In genomic region chr13:28548468-28548867, GRCh38 we compare ENCODE assay signal across 22 cellular contexts. TPM values are rescaled to one million over a fixed set of nuclear protein-coding genes. Genes with fewer than 3 reads are reported as not detected.
DNase-seq lines count a peak whose midpoint lies in the region; ATAC-seq, FAIRE-seq and TF ChIP-seq lines count a peak whose summit lies in the region.
"Had no signal": no experiment of that assay in that cellular context is flagged by ENCODE, and none has a peak within 500 bp of the region (broad histone marks: within the 10 kb centered on the region; RNA-seq: fewer than 3 reads in every experiment).

No MANE protein-coding gene starts in this region.

- WGBS in H1 (ENCODE audit: extremely low coverage in 1 of 2, insufficient coverage in 1 of 2, insufficient read length in 1 of 2, insufficient replicate concordance in 2 of 2, low coverage in 1 of 2, low lambda C conversion rate in 2 of 2, missing lambda C conversion rate in 1 of 2), 2 experiments: 93% methylated on average over 4 of the region's 4 CpGs; no CpG with 5 or more reads in 1 of the 2 experiments
- 15 to 40% (median 25%) methylated on average over 4 of the region's 4 CpGs for WGBS in small intestine, 3 donors

- no peak overlapping the region for H2AK5ac ChIP-seq in H1 (ENCODE audit: low read depth, low read length)

- no peak overlapping the region for H3K56ac ChIP-seq in H1 (replicated peaks; ENCODE audit: insufficient read length, low read depth, low read length)

- POLR2A ChIA-PET in H1 (lab: Charles Lee; ENCODE audit: partially characterized antibody): interaction anchor here (0.5 to 1.4 kb wide), 3 partner anchors 8 to 386 kb away, joined by 3 read pairs; no protein-coding TSS in a partner anchor

- no peak overlapping the region for H2BK5ac ChIP-seq in H1 (ENCODE audit: low read depth, low read length)

- H3K79me1 ChIP-seq in H1 (ENCODE audit: low read depth, low read length): no peaks in the 10 kb centered on the region

- intact Hi-C loops in posterior cingulate gyrus (cut with DNase I): no loop called here

- H3K4ac ChIP-seq in H1 (replicated peaks; ENCODE audit: insufficient read length, low read depth, low read length): no peak overlapping the region

- H2BK120ac ChIP-seq in H1 (replicated peaks; ENCODE audit: low read depth, low read length): no peak overlapping the region

- no peaks in the 10 kb centered on the region for H4K20me1 ChIP-seq in H1 (replicated peaks in 1 of 2; ENCODE audit: control insufficient read depth in 1 of 2, insufficient read depth in 2 of 2, low read length in 2 of 2)
- H4K20me1 ChIP-seq: BLaER1 treated with 17β-estradiol and CSF1 and Interleukin-3, amounts not matched to agents 10 nM and 100 nM had no signal

- ATAC-seq in GM18873 (IDR thresholded peaks at IDR 0.05; ENCODE audit: low FRiP score, unreplicated experiment) (no peak), HG03469 (IDR thresholded peaks at IDR 0.05; ENCODE audit: unreplicated experiment) (no peak)
- ATAC-seq: A549, GM12878 had no signal

- CTCF ChIA-PET in H1 (lab: Charles Lee; ENCODE audit: partially characterized antibody): interaction anchor here (0.6 to 2.7 kb wide), 24 partner anchors 11 to 207 kb away, joined by 3 to 10 read pairs (median 4); partner anchors contain the start of gene POMP

- DNase-seq in NCI-H82 (lab: John Stamatoyannopoulos, UW): peak; percentile 20
- DNase-seq in NCI-H82 treated with DMSO at 0.1 percent for 48 hours (lab: John Stamatoyannopoulos, UW; ENCODE audit: unreplicated experiment): no peak
- DNase-seq in NOMO-1 treated with DMSO at 0.1 percent for 48 hours (lab: John Stamatoyannopoulos, UW; ENCODE audit: unreplicated experiment): peak; percentile 39
- no peak for DNase-seq in H1 (ENCODE audit: low read depth in 1 of 2, low spot score in 2 of 2)
- peak; percentile 74 for DNase-seq in small intestine
- DNase-seq in posterior cingulate gyrus: no peak
- DNase-seq: AML-193; BE2C; Calu3; CD4-positive, alpha-beta T cell; CD8-positive, alpha-beta memory T cell; DMS79; GDM1; GOT3; HCEC 1CT had no signal

- H3K9ac ChIP-seq in H1 (replicated peaks in 1 of 4; ENCODE audit: extremely low read depth in 1 of 4, low read depth in 3 of 4, low read length in 3 of 4): no peak overlapping the region
- H3K9ac ChIP-seq: BLaER1 treated with 17β-estradiol and CSF1 and Interleukin-3, amounts not matched to agents 10 nM and 100 nM had no signal

- H3K23me2 ChIP-seq in H1 (ENCODE audit: low read depth, low read length): peaks cover 3% of the 10 kb centered on the region; the same call in 1 of the 2 replicates

- no peak for TF ChIP-seq RAD21 in H1 (IDR thresholded peaks at IDR 0.05 in 1 of 2, conservative IDR thresholded peaks at IDR 0.05 in 1 of 2; ENCODE audit: low read depth in 2 of 2, low read length in 2 of 2)

- peaks cover 0 to 6% of the 10 kb centered on the region in 2 experiments; a peak in 1 of 4 replicates for H3K9me3 ChIP-seq in H1 (ENCODE audit: insufficient read depth in 2 of 2, low read depth in 1 of 2, low read length in 1 of 2)
- no peaks in the 10 kb centered on the region for H3K9me3 ChIP-seq in small intestine (ENCODE audit: control insufficient read depth, low read depth)
- H3K9me3 ChIP-seq: A549 had no signal

- H3K27ac ChIP-seq in H1 (ENCODE audit: low read depth, low read length) (no peak overlapping the region), small intestine (ENCODE audit: low read depth in 1 of 2, low read length in 1 of 2) (no peak overlapping the region)
- H3K27ac ChIP-seq: 22Rv1; A549; BLaER1 treated with 17β-estradiol and CSF1 and Interleukin-3, amounts not matched to agents 10 nM and 100 nM had no signal

- H3K14ac ChIP-seq in H1 (ENCODE audit: insufficient read length): no peak overlapping the region

- TF ChIP-seq EP300 in H1 (IDR thresholded peaks at IDR 0.05; ENCODE audit: borderline replicate concordance in 1 of 2, low read depth in 2 of 2, low read length in 2 of 2): no peak

- no peak overlapping the region for H4K91ac ChIP-seq in H1 (replicated peaks; ENCODE audit: insufficient read length, low read length)

- no peak overlapping the region; the same call in 1 of the 2 replicates for H2BK15ac ChIP-seq in H1 (ENCODE audit: low read length)

- no peak overlapping the region; the same call in 1 of the 2 replicates for H2BK12ac ChIP-seq in H1 (ENCODE audit: low read depth, low read length)

- no peak for TF ChIP-seq POLR2A in H1 (IDR thresholded peaks at IDR 0.05; ENCODE audit: control extremely low read depth in 1 of 2, low read depth in 2 of 2, low read length in 2 of 2)

- H4K8ac ChIP-seq in H1 (ENCODE audit: extremely low read depth, insufficient read depth, low read length): no peak overlapping the region

- H2BK20ac ChIP-seq in H1 (ENCODE audit: low read length): 0 out of 2 replicates have a peak overlapping the region, but pooled peaks have one; percentile 21

- H3K4me2 ChIP-seq in H1 (ENCODE audit: insufficient read depth in 1 of 2, low read depth in 2 of 2, low read length in 2 of 2): no peak overlapping the region
- H3K4me2 ChIP-seq: A549; BLaER1 treated with 17β-estradiol and CSF1 and Interleukin-3, amounts not matched to agents 10 nM and 100 nM had no signal

- FAIRE-seq in H1 (lab: Jason Lieb, UNC) (no peak), small intestine (lab: Jason Lieb, UNC) (no peak)
- FAIRE-seq: A549, GM12878 had no signal

- H3K4me1 ChIP-seq in H1 (replicated peaks in 1 of 4; ENCODE audit: control insufficient read depth in 3 of 4, insufficient read depth in 4 of 4, low read length in 3 of 4): peaks cover 0 to 2% (median 0%) of the 10 kb centered on the region in 4 experiments; a peak in 1 of 7 replicates
- peaks cover 0 to 2% of the 10 kb centered on the region in 2 donors for H3K4me1 ChIP-seq in small intestine (ENCODE audit: control insufficient read depth in 2 of 2, insufficient read depth in 1 of 2, low read depth in 1 of 2, low read length in 1 of 2)
- H3K4me1 ChIP-seq: A549; BE2C; BLaER1 treated with 17β-estradiol and CSF1 and Interleukin-3, amounts not matched to agents 10 nM and 100 nM had no signal

- no peak overlapping the region for H3K18ac ChIP-seq in H1 (ENCODE audit: extremely low read depth, low read length)

- H3K23ac ChIP-seq in H1 (ENCODE audit: insufficient read length): no peak overlapping the region

- H3K36me3 ChIP-seq in H1 (ENCODE audit: control insufficient read depth in 2 of 4, insufficient read depth in 4 of 4, low read length in 3 of 4) (no peaks in the 10 kb centered on the region), small intestine (ENCODE audit: control insufficient read depth in 2 of 2, insufficient read depth in 2 of 2, low read length in 2 of 2) (no peaks in the 10 kb centered on the region)
- H3K36me3 ChIP-seq: BE2C; BLaER1 treated with 17β-estradiol and CSF1 and Interleukin-3, amounts not matched to agents 10 nM and 100 nM had no signal

- H3K4me3 ChIP-seq in H1 (ENCODE audit: extremely low read depth in 1 of 4, insufficient read depth in 2 of 4, low read depth in 3 of 4, low read length in 4 of 4): no peak overlapping the region
- no peak overlapping the region for H3K4me3 ChIP-seq in small intestine (ENCODE audit: low read depth in 1 of 2, low read length in 2 of 2)
- H3K4me3 ChIP-seq: A549; BLaER1 treated with 17β-estradiol and CSF1 and Interleukin-3, amounts not matched to agents 10 nM and 100 nM; GM12878 had no signal

- no peaks in the 10 kb centered on the region for H3K79me2 ChIP-seq in H1 (ENCODE audit: control insufficient read depth in 1 of 2, insufficient read depth in 2 of 2, low read length in 2 of 2)

- peak overlapping the region; percentile 66 for H2AFZ ChIP-seq in H1 (ENCODE audit: low read length)

- H4K5ac ChIP-seq in H1 (ENCODE audit: insufficient read length, low read depth, low read length): no peak overlapping the region

- H3K27me3 ChIP-seq in H1 (replicated peaks in 1 of 4; ENCODE audit: control insufficient read depth in 3 of 4, extremely low read depth in 1 of 4, insufficient read depth in 3 of 4, low read length in 3 of 4) (no peaks in the 10 kb centered on the region; a peak in 1 of 7 replicates), small intestine (ENCODE audit: control insufficient read depth in 2 of 2, insufficient read depth in 2 of 2, low read length in 2 of 2) (no peaks in the 10 kb centered on the region)
- H3K27me3 ChIP-seq: BE2C; BLaER1 treated with 17β-estradiol and CSF1 and Interleukin-3, amounts not matched to agents 10 nM and 100 nM had no signal

- no peak for TF ChIP-seq CTCF in H1 (IDR thresholded peaks at IDR 0.05; ENCODE audit: control extremely low read depth in 1 of 3, insufficient read depth in 1 of 3, low read depth in 1 of 3, low read length in 3 of 3)

RNA-seq across cellular contexts. Expression of gene FLT1, which starts 53.5 kb away (rescaled TPM):
- total RNA-seq in H1 (2021; fragmentation: NEBNext Ultra II Directional; extraction: Animal tissue kit (Norgen Biotek cat#: 25700)): 82.1 and 90.2 TPM in 2 replicates
- polyA plus RNA-seq in H1 (2011; rRNA removed) (19.7 and 25.3 TPM in 2 replicates), small intestine (1 to 10 TPM in 1 of 3 donors, under 1 TPM in 2; 0.45 to 8.8 (median 0.81) TPM)
- 23.1 TPM for polyA plus RNA-seq in H1 (2011; cell fraction: cytosol; rRNA removed)
- 64.4 TPM for polyA plus RNA-seq in H1 (2011; cell fraction: nucleus; rRNA removed)
- polyA plus RNA-seq in H1 (2012, experiment 1 of 2): 31.7 to 56.7 TPM (median 41.7 TPM) in 4 replicates
- polyA plus RNA-seq in H1 (2012, experiment 2 of 2): 3.4 TPM
- 79.6 TPM for polyA plus RNA-seq in H1 (2013, experiment 1 of 2)
- polyA plus RNA-seq in H1 (2013, experiment 2 of 2): 76.6 TPM
- polyA minus RNA-seq in H1 (2011; rRNA and poly(A)+ RNA removed): 73.4 and 80.6 TPM in 2 replicates
- 41.2 TPM for polyA minus RNA-seq in H1 (2011; cell fraction: cytosol; rRNA and poly(A)+ RNA removed)
- 70.9 TPM for polyA minus RNA-seq in H1 (2011; cell fraction: nucleus; rRNA and poly(A)+ RNA removed)
- total RNA-seq: Calu3 had no signal
- polyA plus RNA-seq: A549; CD14-positive monocyte; CD8-positive, alpha-beta memory T cell had no signal

Comparison
In these comparisons a context has a peak if more than half of its experiments do, and no peak if none do; other contexts are left out.
1. DNase-seq: peak in NCI-H82 (single experiment), NOMO-1 treated with DMSO at 0.1 percent for 48 hours (single experiment) and small intestine (single experiment); none in NCI-H82 treated with DMSO at 0.1 percent for 48 hours (single experiment), H1 (0 of 2) and posterior cingulate gyrus (0 of 10).